19 cellular contexts compared by ENCODE assay signal in the genomic region with DNA sequence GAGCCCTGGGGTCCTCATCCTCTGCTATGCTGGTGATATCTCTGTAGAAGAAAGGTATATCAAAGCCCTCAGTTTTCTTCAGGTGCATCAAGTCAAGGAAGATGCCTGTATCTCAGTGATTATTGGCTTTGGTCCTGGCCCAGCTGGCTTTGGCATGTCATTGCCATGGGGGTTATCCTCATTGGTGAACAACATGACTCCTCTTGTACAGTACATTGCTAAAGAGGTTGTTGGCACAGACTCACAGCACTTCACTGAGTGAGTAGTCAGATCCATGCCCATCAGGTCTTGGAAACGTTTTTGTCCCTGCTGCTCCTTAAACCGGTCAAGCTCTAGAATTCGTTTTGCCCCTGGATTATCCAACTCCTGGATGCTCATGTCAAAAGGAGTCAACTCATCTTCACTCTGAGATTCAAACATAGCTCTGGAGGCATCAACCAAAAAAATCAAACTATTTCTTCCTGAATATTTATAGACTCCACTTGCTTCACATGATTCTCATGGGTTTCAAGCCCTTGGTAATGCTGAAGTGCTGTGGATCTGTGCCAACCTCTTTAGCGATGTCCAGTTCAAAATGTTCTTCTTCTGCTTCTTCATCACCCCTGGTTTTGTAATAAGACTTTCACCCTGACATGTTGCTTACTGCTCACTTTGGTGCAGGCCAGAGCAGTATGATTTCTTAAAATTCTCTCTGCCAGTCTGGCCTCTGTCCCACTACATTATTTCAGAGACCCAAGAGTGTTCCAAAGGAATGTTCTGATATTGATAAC. TPM values are rescaled to one million over a fixed set of nuclear protein-coding genes. Genes with fewer than 3 reads are reported as not detected.
DNase-seq lines count a peak whose midpoint lies in the region; ATAC-seq lines count a peak whose summit lies in the region.
"Had no signal": no experiment of that assay in that cellular context is flagged by ENCODE, and none has a peak within 500 bp of the region (broad histone marks: within the 10 kb centered on the region; RNA-seq: fewer than 3 reads in every experiment).

No MANE protein-coding gene starts in this region.

- H3K9me3 ChIP-seq in subcutaneous abdominal adipose tissue (ENCODE audit: control insufficient read depth in 5 of 5, low read length in 5 of 5): no peaks in the 10 kb centered on the region

- H3K4me1 ChIP-seq in subcutaneous abdominal adipose tissue (ENCODE audit: control insufficient read depth in 5 of 5, insufficient read depth in 5 of 5, low read length in 5 of 5): peaks cover 0 to 35% (median 3%) of the 10 kb centered on the region in 5 donors

- intact Hi-C loops in Right ventricle myocardium inferior (cut with DNase I) (no loop called here), cardiac septum (cut with DNase I) (no loop called here), left cardiac atrium (cut with DNase I) (no loop called here)

- no peaks in the 10 kb centered on the region for H3K36me3 ChIP-seq in subcutaneous abdominal adipose tissue (ENCODE audit: control insufficient read depth in 5 of 5, insufficient read depth in 5 of 5, low read length in 5 of 5)

- no peak for DNase-seq in Right ventricle myocardium inferior (ENCODE audit: missing footprints)
- DNase-seq in cardiac septum (ENCODE audit: low spot score): no peak
- DNase-seq in left cardiac atrium: no peak
- DNase-seq in stimulated activated CD8-positive, alpha-beta memory T cell treated with anti-CD3 and anti-CD28 coated beads, Interleukin-4, amount 100 ng/mL, for 48 hours: no peak
- no peak for DNase-seq in NCI-H526 treated with DMSO at 0.1 percent for 48 hours (lab: John Stamatoyannopoulos, UW)
- DNase-seq in NCI-H2081 (lab: John Stamatoyannopoulos, UW): no peak
- DNase-seq: AML-193; C1 segment of cervical spinal cord; CD8-positive, alpha-beta T cell; Karpas-422; NCI-H1436; NCI-H1930; NCI-H2171; NCI-H345; PC-3; SHP77 treated with DMSO at 0.1 percent for 48 hours had no signal

- peak overlapping the region; percentile 74 for H3K27ac ChIP-seq in subcutaneous abdominal adipose tissue (ENCODE audit: low read depth, low read length)
- H3K27ac ChIP-seq: SK-N-MC had no signal

- peak overlapping the region in 1 of 5 donors; percentile 26 for H3K9ac ChIP-seq in subcutaneous abdominal adipose tissue (ENCODE audit: low read length in 5 of 5)

- H3K4me3 ChIP-seq in subcutaneous abdominal adipose tissue (ENCODE audit: low read depth in 1 of 5, low read length in 5 of 5): no peak overlapping the region
- H3K4me3 ChIP-seq: SK-N-MC had no signal

- peak; percentile 85 for ATAC-seq in Right ventricle myocardium inferior
- peak; percentile 86 for ATAC-seq in esophagus mucosa
- peak; percentile 67 to 74 for ATAC-seq in left cardiac atrium
- ATAC-seq: CD8-positive, alpha-beta T cell; PC-3 had no signal

- no peaks in the 10 kb centered on the region for H3K27me3 ChIP-seq in subcutaneous abdominal adipose tissue (ENCODE audit: control insufficient read depth in 5 of 5, insufficient read depth in 4 of 5, low read length in 5 of 5)

RNA-seq across cellular contexts. Expression of a gene that starts 43.0 kb away (rescaled TPM):
- 22.1 TPM for total RNA-seq in Right ventricle myocardium inferior
- total RNA-seq in cardiac septum: 26.6 TPM
- total RNA-seq in esophagus mucosa: 25.1 TPM
- total RNA-seq in left cardiac atrium: 10 to 100 TPM; 22.2 to 30.1 TPM
